8 cellular contexts compared by ENCODE assay signal in the genomic region with DNA sequence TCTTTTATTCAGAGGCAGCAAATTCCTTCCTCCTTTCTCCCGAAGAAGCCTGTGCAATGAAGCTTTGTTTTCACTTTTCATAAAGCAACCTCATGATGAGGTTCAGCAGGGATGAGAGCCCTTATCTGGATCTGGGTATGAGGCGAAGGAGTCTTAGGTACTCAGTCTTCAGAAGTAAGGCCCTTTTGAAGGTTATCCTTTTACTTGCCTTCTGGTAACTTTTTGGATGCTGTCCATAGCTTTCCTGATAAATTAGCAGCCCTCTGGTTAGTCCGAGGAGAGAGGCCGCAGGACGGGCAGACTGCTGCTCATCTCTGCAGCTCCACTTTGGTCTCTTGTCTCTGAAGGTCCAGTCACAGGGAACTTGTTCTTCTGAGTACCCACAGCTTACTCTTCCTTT. TPM values are rescaled to one million over a fixed set of nuclear protein-coding genes. Genes with fewer than 3 reads are reported as not detected.
DNase-seq lines count a peak whose midpoint lies in the region; ATAC-seq and TF ChIP-seq lines count a peak whose summit lies in the region.

No MANE protein-coding gene starts in this region.

- intact Hi-C loops in heart right ventricle (cut with DNase I) (no loop called here), A673 (cut with micrococcal nuclease; ENCODE audit: unreplicated experiment) (no loop called here)

- H3K27ac ChIP-seq in heart right ventricle = peak overlapping the region; percentile 41 to 95 (median 88)
- no peak overlapping the region for H3K27ac ChIP-seq in A673 (ENCODE audit: low read depth, low read length, poor library complexity, severe bottlenecking)

- H3K27me3 ChIP-seq in heart right ventricle (no peaks in the 10 kb centered on the region), A673 (replicated peaks; ENCODE audit: insufficient read depth, low read depth, low read length, poor library complexity) (no peaks in the 10 kb centered on the region)

- H3K4me3 Mint-ChIP-seq in activated CD4-positive, alpha-beta memory T cell treated with anti-CD3 and anti-CD28 coated beads, Interleukin-2, amount 10 ng/mL, durations not matched to agents 7 days and 5 days = peak overlapping the region; percentile 96

- POLR2A ChIA-PET in activated CD4-positive, alpha-beta memory T cell treated with anti-CD3 and anti-CD28 coated beads, Interleukin-2, amount 10 ng/mL, durations not matched to agents 7 days and 5 days (lab: Charles Lee) = interaction anchor here (1.1 to 3.2 kb wide), 9 partner anchors 11 to 629 kb away, joined by 3 to 22 read pairs (median 4); partner anchors contain the start of genes CAVIN3 and TRIM34
- POLR2A ChIA-PET in A673 (lab: Charles Lee; ENCODE audit: low non-redundant PET) = no interaction called here

- no peaks in the 10 kb centered on the region for H3K9me3 ChIP-seq in heart right ventricle
- no peaks in the 10 kb centered on the region for H3K9me3 ChIP-seq in A673 (ENCODE audit: low read depth, low read length, poor library complexity, severe bottlenecking)

- BruUV-seq in A673 (replicated peaks; lab: Mats Ljungman, UMichigan) = no TSS peak

- H3K4me1 ChIP-seq in heart right ventricle (peaks cover 0 to 50% (median 27%) of the 10 kb centered on the region in 9 donors), A673 (ENCODE audit: insufficient read depth, low read length, poor library complexity, severe bottlenecking) (no peaks in the 10 kb centered on the region)

- peak in 5 of 8 donors; percentile 21 to 49 (median 47) for ATAC-seq in heart right ventricle
- ATAC-seq in GM21717 (IDR thresholded peaks at IDR 0.05; ENCODE audit: unreplicated experiment) = no peak
- no peak for ATAC-seq in HG02759 (IDR thresholded peaks at IDR 0.05; ENCODE audit: unreplicated experiment)

- peaks cover 0 to 22% (median 0%) of the 10 kb centered on the region in 9 donors for H3K36me3 ChIP-seq in heart right ventricle
- no peaks in the 10 kb centered on the region for H3K36me3 ChIP-seq in A673 (ENCODE audit: insufficient read depth, low read length, poor library complexity, severe bottlenecking)

- no peaks in the 10 kb centered on the region for H3K9me3 Mint-ChIP-seq in activated CD4-positive, alpha-beta memory T cell treated with anti-CD3 and anti-CD28 coated beads, Interleukin-2, amount 10 ng/mL, durations not matched to agents 7 days and 5 days

- peak overlapping the region; percentile 94 for H3K27ac Mint-ChIP-seq in activated CD4-positive, alpha-beta memory T cell treated with anti-CD3 and anti-CD28 coated beads, Interleukin-2, amount 10 ng/mL, durations not matched to agents 7 days and 5 days

- H3K4me1 Mint-ChIP-seq in activated CD4-positive, alpha-beta memory T cell treated with anti-CD3 and anti-CD28 coated beads, Interleukin-2, amount 10 ng/mL, durations not matched to agents 7 days and 5 days = peaks cover 43% of the 10 kb centered on the region

- WGBS in heart right ventricle, 2 donors = 31 to 44% methylated on average over 5 of the region's 5 CpGs

- H3K36me3 Mint-ChIP-seq in activated CD4-positive, alpha-beta memory T cell treated with anti-CD3 and anti-CD28 coated beads, Interleukin-2, amount 10 ng/mL, durations not matched to agents 7 days and 5 days (ENCODE audit: low read depth) = peaks cover 46% of the 10 kb centered on the region

- TF ChIP-seq CTCF in GM12865 (IDR thresholded peaks at IDR 0.05; ENCODE audit: insufficient read depth, low read depth, low read length, missing control alignments) = no peak
- TF ChIP-seq CTCF in heart right ventricle (IDR thresholded peaks at IDR 0.05) = no peak
- TF ChIP-seq CTCF in A673 (conservative IDR thresholded peaks at IDR 0.05; ENCODE audit: low read depth, low read length) = no peak

- H3K27me3 Mint-ChIP-seq in activated CD4-positive, alpha-beta memory T cell treated with anti-CD3 and anti-CD28 coated beads, Interleukin-2, amount 10 ng/mL, durations not matched to agents 7 days and 5 days = no peaks in the 10 kb centered on the region

- H3K4me3 ChIP-seq in GM12865 (ENCODE audit: low read depth, low read length) = peak overlapping the region; percentile 64
- H3K4me3 ChIP-seq in heart right ventricle = peak overlapping the region; percentile 16 to 69 (median 58)
- peak overlapping the region; percentile 45 for H3K4me3 ChIP-seq in skeletal muscle cell (ENCODE audit: low read depth, low read length)
- no peak overlapping the region for H3K4me3 ChIP-seq in A673 (ENCODE audit: low read depth, low read length, poor library complexity, severe bottlenecking)

- CTCF ChIA-PET in activated CD4-positive, alpha-beta memory T cell treated with anti-CD3 and anti-CD28 coated beads, Interleukin-2, amount 10 ng/mL, durations not matched to agents 7 days and 5 days (lab: Charles Lee) = interaction anchor here (0.8 kb wide), 1 partner anchor 20 kb away, joined by 3 read pairs; no protein-coding TSS in a partner anchor
- CTCF ChIA-PET in A673 (lab: Charles Lee) = no interaction called here

- DNase-seq in GM12865 (ENCODE audit: low read depth) (peak; percentile 28), heart right ventricle (no peak), skeletal muscle cell (ENCODE audit: low read depth) (no peak), A673 (ENCODE audit: low spot score) (no peak), NCI-H1930 (lab: John Stamatoyannopoulos, UW) (no peak)
- DNase-seq in activated CD4-positive, alpha-beta memory T cell treated with anti-CD3 and anti-CD28 coated beads, Interleukin-2, amount 10 ng/mL, durations not matched to agents 7 days and 5 days = no peak

RNA-seq across cellular contexts. Expression of gene TRIM22, which starts 1.1 kb away (rescaled TPM):
- total RNA-seq in activated CD4-positive, alpha-beta memory T cell treated with anti-CD3 and anti-CD28 coated beads, Interleukin-2, amount 10 ng/mL, durations not matched to agents 7 days and 5 days = 100 to 1,000 TPM; 213 to 221 TPM
- total RNA-seq in heart right ventricle = 10 to 100 TPM; 11.7 to 52.6 (median 17.6) TPM
- polyA plus RNA-seq in heart right ventricle = 10 to 100 TPM in 1 of 2 donors, 1 to 10 TPM in 1; 8.1 to 27.1 TPM
- total RNA-seq in A673 (2021) = not detected in 2 replicates

RNA-seq across cellular contexts. Expression of gene TRIM5, which starts 5.9 kb away (rescaled TPM):
- total RNA-seq in activated CD4-positive, alpha-beta memory T cell treated with anti-CD3 and anti-CD28 coated beads, Interleukin-2, amount 10 ng/mL, durations not matched to agents 7 days and 5 days = 10 to 100 TPM; 33.5 to 33.9 TPM
- total RNA-seq in heart right ventricle (10 to 100 TPM in 2 of 10 donors, 1 to 10 TPM in 8; 3.1 to 12.6 (median 7.8) TPM), A673 (2021) (17.9 and 18.2 TPM in 2 replicates)
- 1 to 10 TPM; 6.4 to 6.5 TPM for polyA plus RNA-seq in heart right ventricle

RNA-seq across cellular contexts. Expression of gene OR56B1, which starts 45.5 kb away (rescaled TPM):
- under 1 TPM; 0.30 to 0.50 TPM for total RNA-seq in activated CD4-positive, alpha-beta memory T cell treated with anti-CD3 and anti-CD28 coated beads, Interleukin-2, amount 10 ng/mL, durations not matched to agents 7 days and 5 days
- total RNA-seq in heart right ventricle (not detected), A673 (2021) (not detected in 2 replicates)
- not detected for polyA plus RNA-seq in heart right ventricle

Comparison
In these comparisons a context has a peak if more than half of its experiments do, and no peak if none do; other contexts are left out.
1. ATAC-seq: peak in heart right ventricle (5 of 8); none in GM21717 (single experiment) and HG02759 (single experiment).